Comparison of ENCODE assay signal across 8 cellular contexts in the genomic region with DNA sequence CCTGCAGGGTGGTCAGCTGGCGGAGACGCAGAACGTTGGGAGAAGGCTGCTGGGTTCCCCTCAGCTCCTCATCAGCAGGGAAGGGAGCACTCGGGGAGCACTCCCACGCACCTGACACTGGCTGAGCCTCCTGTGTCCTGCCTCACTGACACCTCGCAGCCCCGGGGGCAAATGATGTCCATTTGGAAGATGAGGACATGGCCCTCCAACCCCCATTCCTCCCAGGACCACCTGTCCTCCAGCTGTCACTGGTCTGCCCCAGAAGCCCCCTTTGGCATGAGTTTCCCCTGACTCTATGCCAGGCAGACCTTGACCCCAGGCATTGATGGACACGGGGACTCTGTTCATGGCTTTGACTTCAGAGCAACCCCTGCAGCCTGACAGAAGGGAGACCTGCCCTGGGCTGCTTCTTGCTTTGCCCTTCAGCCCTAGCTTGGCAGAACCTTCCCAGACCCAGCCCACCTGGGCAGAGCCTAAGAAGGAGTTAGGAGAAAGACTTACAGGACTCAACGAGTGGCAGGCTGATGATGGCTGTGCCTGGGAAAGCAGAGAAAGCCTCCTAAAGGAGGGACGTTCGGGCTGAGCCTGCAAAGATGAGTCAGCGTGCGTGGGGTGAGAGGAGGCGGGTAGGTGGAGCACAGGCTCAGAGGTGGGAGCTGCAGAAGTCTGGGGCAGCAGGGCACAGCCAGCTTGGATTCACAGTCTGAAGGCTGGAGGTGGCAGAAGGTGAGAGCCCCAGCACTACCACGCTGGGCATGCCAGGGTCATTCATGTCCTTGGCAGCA.
DNase-seq lines count a peak whose midpoint lies in the region; ATAC-seq and TF ChIP-seq lines count a peak whose summit lies in the region.

No MANE protein-coding gene starts in this region.

- H3K4me3 ChIP-seq in astrocyte of the spinal cord (ENCODE audit: low read depth, low read length), result no peak overlapping the region

- in situ Hi-C loops in astrocyte of the spinal cord (cut with HindIII; ENCODE audit: low sequenced_read_pairs), result no loop called here

- DNase-seq in ELF-1 (ENCODE audit: low read depth, low spot score), result peak; percentile 45
- DNase-seq in NCI-H226, result peak; percentile 90
- DNase-seq in astrocyte of the spinal cord (ENCODE audit: low read depth, low spot score), result peak; percentile 46
- peak in 1 of 2 experiments; percentile 49 for DNase-seq in mesothelial cell of epicardium (ENCODE audit: low spot score in 2 of 2, unreplicated experiment in 2 of 2)
- no peak for DNase-seq in NCI-H146 (lab: John Stamatoyannopoulos, UW)
- no peak for DNase-seq in pons (ENCODE audit: low spot score)

- no peaks in the 10 kb centered on the region for H3K9me3 Mint-ChIP-seq in mesothelial cell of epicardium

- peak overlapping the region; percentile 48 for H3K27ac Mint-ChIP-seq in mesothelial cell of epicardium

- H3K4me1 Mint-ChIP-seq in mesothelial cell of epicardium, result peaks cover 50% of the 10 kb centered on the region

- ATAC-seq in GM21723 (IDR thresholded peaks at IDR 0.05; ENCODE audit: unreplicated experiment) (no peak), GM19023 (IDR thresholded peaks at IDR 0.05; ENCODE audit: unreplicated experiment) (no peak)

- peaks cover 54% of the 10 kb centered on the region for H3K27me3 Mint-ChIP-seq in mesothelial cell of epicardium (ENCODE audit: low read depth)

- no peak for TF ChIP-seq CTCF in astrocyte of the spinal cord (IDR thresholded peaks at IDR 0.05; ENCODE audit: low read depth, low read length)
- no peak for TF ChIP-seq CTCF in mesothelial cell of epicardium (IDR thresholded peaks at IDR 0.05; ENCODE audit: unreplicated experiment)

- H3K36me3 Mint-ChIP-seq in mesothelial cell of epicardium, result no peaks in the 10 kb centered on the region

- peak overlapping the region; percentile 8 for H3K4me3 Mint-ChIP-seq in mesothelial cell of epicardium

Comparison
In these comparisons a context has a peak if more than half of its experiments do, and no peak if none do; other contexts are left out.
1. DNase-seq: peak in ELF-1 (single experiment), NCI-H226 (single experiment) and astrocyte of the spinal cord (single experiment); none in NCI-H146 (single experiment) and pons (single experiment).